29 cellular contexts compared by ENCODE assay signal in genomic region chr20:39445095-39445494, GRCh38.
"Had no signal": no experiment of that assay in that cellular context is flagged by ENCODE, and none has a peak within 500 bp of the region (broad histone marks: within the 10 kb centered on the region; RNA-seq: fewer than 3 reads in every experiment).

No MANE protein-coding gene starts in this region.

- FAIRE-seq: colon, endometrium, endothelial cell of umbilical vein, frontal cortex had no signal

- ATAC-seq: effector memory CD8-positive, alpha-beta T cell; esophagus mucosa; foreskin keratinocyte; gastrocnemius medialis; gastroesophageal sphincter; heart left ventricle; heart right ventricle had no signal

- H3K9me3 ChIP-seq: colonic mucosa, esophagus muscularis mucosa, esophagus squamous epithelium, gastrocnemius medialis, gastroesophageal sphincter, heart left ventricle, heart right ventricle had no signal

- H3K36me3 ChIP-seq: colonic mucosa, esophagus muscularis mucosa, esophagus squamous epithelium, gastrocnemius medialis, gastroesophageal sphincter, heart left ventricle, heart right ventricle had no signal

- H3K9me3 Mint-ChIP-seq: endodermal cell had no signal

- H3K27me3 ChIP-seq: colonic mucosa, esophagus muscularis mucosa, esophagus squamous epithelium, gastrocnemius medialis, gastroesophageal sphincter, heart left ventricle, heart right ventricle had no signal

- H3K4me1 ChIP-seq: colonic mucosa, esophagus muscularis mucosa, esophagus squamous epithelium, foreskin keratinocyte, gastrocnemius medialis, gastroesophageal sphincter, heart left ventricle, heart right ventricle had no signal

- H3K4me3 ChIP-seq: colonic mucosa, coronary artery, dorsolateral prefrontal cortex, esophagus muscularis mucosa, esophagus squamous epithelium, gastrocnemius medialis, gastroesophageal sphincter, heart left ventricle, heart right ventricle had no signal

- H3K27me3 Mint-ChIP-seq: dendritic cell treated with granulocyte-macrophage colony-stimulating factor and Interleukin-4, amounts not matched to agents 40 ng/mL and 50 ng/mL, for 4 days; effector memory CD8-positive, alpha-beta T cell had no signal

- H3K27ac Mint-ChIP-seq: dendritic cell treated with granulocyte-macrophage colony-stimulating factor and Interleukin-4, amounts not matched to agents 40 ng/mL and 50 ng/mL, for 4 days; effector memory CD8-positive, alpha-beta T cell; endodermal cell had no signal

- H3K4me1 Mint-ChIP-seq: endodermal cell had no signal

- DNase-seq: colonic mucosa; cortex of kidney; dermis blood vessel endothelial cell; dorsolateral prefrontal cortex; effector CD4-positive, alpha-beta T cell; effector CD8-positive, alpha-beta T cell; effector memory CD4-positive, alpha-beta T cell; effector memory CD8-positive, alpha-beta T cell; endodermal cell; erythroblast; esophagus squamous epithelium; foreskin fibroblast; foreskin keratinocyte; foreskin melanocyte; gastrocnemius medialis; glutamatergic neuron; head of caudate nucleus; heart left ventricle; heart right ventricle had no signal

- H3K27ac ChIP-seq: colonic mucosa, coronary artery, dorsolateral prefrontal cortex, epithelial cell of prostate, esophagus muscularis mucosa, esophagus squamous epithelium, foreskin keratinocyte, gastrocnemius medialis, gastroesophageal sphincter, heart left ventricle, heart right ventricle had no signal

- H3K4me3 Mint-ChIP-seq: dendritic cell treated with granulocyte-macrophage colony-stimulating factor and Interleukin-4, amounts not matched to agents 40 ng/mL and 50 ng/mL, for 4 days; effector memory CD8-positive, alpha-beta T cell; endodermal cell had no signal
